ENCODE assay signal across 20 cellular contexts in the genomic region with DNA sequence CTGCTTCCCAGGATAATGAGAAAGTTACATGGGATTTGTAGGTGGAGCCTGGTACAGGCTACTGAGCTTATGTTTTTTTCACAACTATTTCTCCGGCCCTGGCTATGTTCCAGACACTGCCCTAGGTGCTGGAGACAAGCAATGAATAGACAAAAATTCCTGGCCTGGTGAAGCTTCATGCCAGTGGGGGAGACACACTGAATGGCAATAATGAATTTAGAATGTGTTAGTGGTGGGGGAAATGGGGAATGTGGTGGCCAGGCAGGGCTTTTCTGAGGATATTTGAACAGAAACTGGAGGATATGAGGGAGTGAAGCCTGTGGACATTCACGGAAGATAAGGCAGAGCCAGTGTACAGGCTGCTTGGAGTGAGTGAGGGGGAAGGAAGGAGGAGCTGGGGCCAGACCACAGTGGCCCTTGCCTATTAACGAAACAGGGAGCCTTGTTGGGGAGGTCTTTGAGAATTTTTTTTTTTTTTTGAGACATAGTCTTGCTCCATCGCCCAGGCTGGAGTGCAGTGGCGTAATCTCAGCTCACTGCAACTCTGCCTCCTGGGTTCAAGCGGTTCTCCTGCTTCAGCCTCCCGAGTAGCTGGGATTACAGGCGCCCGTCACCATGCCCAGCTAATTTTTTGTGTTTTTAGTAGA. TPM values are rescaled to one million over a fixed set of nuclear protein-coding genes. Genes with fewer than 3 reads are reported as not detected.
A peak's percentile ranks its signal among the peaks of the same experiment; 100 is the strongest.
DNase-seq lines count a peak whose midpoint lies in the region; ATAC-seq, FAIRE-seq and TF ChIP-seq lines count a peak whose summit lies in the region.
"Had no signal": no experiment of that assay in that cellular context is flagged by ENCODE, and none has a peak within 500 bp of the region (broad histone marks: within the 10 kb centered on the region; RNA-seq: fewer than 3 reads in every experiment).

No MANE protein-coding gene starts in this region.

- no peak for TF ChIP-seq EP300 in A549 (IDR thresholded peaks at IDR 0.05)

- 84% methylated on average over 9 of the region's 9 CpGs for WGBS in A549 (ENCODE audit: missing lambda C conversion rate)
- 88 to 100% methylated on average over 2 to 7 of the region's 9 CpGs for WGBS in endodermal cell (ENCODE audit: insufficient coverage in 1 of 2, insufficient read length in 1 of 2), 2 experiments

- H3K27ac Mint-ChIP-seq in HFFc6: no peak overlapping the region
- no peak overlapping the region for H3K27ac Mint-ChIP-seq in endodermal cell
- H3K27ac Mint-ChIP-seq in immature natural killer cell: no peak overlapping the region
- H3K27ac Mint-ChIP-seq: activated naive CD4-positive, alpha-beta T cell treated with anti-CD3 and anti-CD28 coated beads, Interleukin-2, amount 10 ng/mL, durations not matched to agents 7 days and 5 days; effector memory CD8-positive, alpha-beta T cell; naive thymus-derived CD4-positive, alpha-beta T cell; progenitor cell of endocrine pancreas; stimulated activated naive CD8-positive, alpha-beta T cell treated with anti-CD3 and anti-CD28 coated beads, Interleukin-15, amount 100 ng/mL, for 72 hours had no signal

- peaks cover 34% of the 10 kb centered on the region for H3K4me1 Mint-ChIP-seq in HFFc6 (ENCODE audit: low read depth)
- peaks cover 18% of the 10 kb centered on the region for H3K4me1 Mint-ChIP-seq in endodermal cell
- H3K4me1 Mint-ChIP-seq in immature natural killer cell: peaks cover 0 to 23% of the 10 kb centered on the region in 2 donors

- H3K36me3 ChIP-seq in endodermal cell (ENCODE audit: control insufficient read depth, insufficient read depth, low read length): no peaks in the 10 kb centered on the region

- H3K36me3 Mint-ChIP-seq in HFFc6 (ENCODE audit: low read depth): no peaks in the 10 kb centered on the region
- H3K36me3 Mint-ChIP-seq in endodermal cell (ENCODE audit: low read depth): no peaks in the 10 kb centered on the region
- no peaks in the 10 kb centered on the region for H3K36me3 Mint-ChIP-seq in immature natural killer cell
- H3K36me3 Mint-ChIP-seq: activated naive CD4-positive, alpha-beta T cell treated with anti-CD3 and anti-CD28 coated beads, Interleukin-2, amount 10 ng/mL, durations not matched to agents 7 days and 5 days; naive thymus-derived CD4-positive, alpha-beta T cell had no signal

- H3K4me1 ChIP-seq in A549 (peaks cover 91% of the 10 kb centered on the region), endodermal cell (ENCODE audit: control insufficient read depth, insufficient read depth, low read length) (peaks cover 5% of the 10 kb centered on the region)

- H3K27ac ChIP-seq in A549: peak overlapping the region; percentile 84 to 86
- H3K27ac ChIP-seq in endodermal cell (ENCODE audit: low read depth, low read length): peak overlapping the region; percentile 49

- TF ChIP-seq POLR2A in A549 (IDR thresholded peaks at IDR 0.05; ENCODE audit: low read length): no peak

- no peaks in the 10 kb centered on the region; the same call in 1 of the 2 replicates for H3K27me3 Mint-ChIP-seq in HFFc6 (ENCODE audit: insufficient read depth)
- no peaks in the 10 kb centered on the region for H3K27me3 Mint-ChIP-seq in endodermal cell (ENCODE audit: insufficient read depth)
- H3K27me3 Mint-ChIP-seq in immature natural killer cell (ENCODE audit: low read depth in 3 of 3): peaks cover 3 to 15% (median 4%) of the 10 kb centered on the region in 3 donors
- H3K27me3 Mint-ChIP-seq: effector memory CD8-positive, alpha-beta T cell; naive thymus-derived CD4-positive, alpha-beta T cell; stimulated activated naive CD8-positive, alpha-beta T cell treated with anti-CD3 and anti-CD28 coated beads, Interleukin-15, amount 100 ng/mL, for 72 hours had no signal

- peak in 1 of 2 experiments; percentile 49 for DNase-seq in A549 (ENCODE audit: low read depth in 1 of 2, low spot score in 1 of 2)
- peak; percentile 24 for DNase-seq in HFFc6
- DNase-seq in RPMI7951 (ENCODE audit: low read depth): peak; percentile 49
- no peak for DNase-seq in endodermal cell
- no peak for DNase-seq in COLO668 (lab: John Stamatoyannopoulos, UW; ENCODE audit: unreplicated experiment)
- DNase-seq in immature natural killer cell: no peak
- DNase-seq: activated CD4-positive, alpha-beta T cell treated with anti-CD3 and anti-CD28 coated beads for 4 hours; activated naive CD4-positive, alpha-beta T cell treated with anti-CD3 and anti-CD28 coated beads, Interleukin-2, amount 10 ng/mL, durations not matched to agents 7 days and 5 days; effector memory CD8-positive, alpha-beta T cell; naive thymus-derived CD4-positive, alpha-beta T cell; NCI-H1930; NCI-H510A treated with DMSO at 0.1 percent for 48 hours; stimulated activated naive CD8-positive, alpha-beta T cell treated with anti-CD3 and anti-CD28 coated beads, Interleukin-15, amount 100 ng/mL, for 72 hours; T-helper 2 cell had no signal

- no peak for FAIRE-seq in A549 (lab: Jason Lieb, UNC)
- FAIRE-seq: bronchial epithelial cell, GM18507 had no signal

- POLR2A ChIA-PET in A549 (lab: Yijun Ruan, JAX): interaction anchor here (1.7 kb wide), 1 partner anchor 8 kb away, joined by 5 read pairs; no protein-coding TSS in a partner anchor

- H3K9me3 Mint-ChIP-seq in HFFc6: no peaks in the 10 kb centered on the region
- no peaks in the 10 kb centered on the region for H3K9me3 Mint-ChIP-seq in endodermal cell
- H3K9me3 Mint-ChIP-seq in immature natural killer cell: peaks cover 0 to 2% (median 0%) of the 10 kb centered on the region in 6 donors
- H3K9me3 Mint-ChIP-seq: activated naive CD4-positive, alpha-beta T cell treated with anti-CD3 and anti-CD28 coated beads, Interleukin-2, amount 10 ng/mL, durations not matched to agents 7 days and 5 days; effector memory CD8-positive, alpha-beta T cell; naive thymus-derived CD4-positive, alpha-beta T cell; stimulated activated naive CD8-positive, alpha-beta T cell treated with anti-CD3 and anti-CD28 coated beads, Interleukin-15, amount 100 ng/mL, for 72 hours had no signal

- CTCF ChIA-PET in A549 (lab: Yijun Ruan, JAX): interaction anchor here (0.6 to 14.7 kb wide), 9 partner anchors 7 to 193 kb away, joined by 3 to 145 read pairs (median 5); partner anchors contain the start of genes FOXS1 and PDRG1

- no peak overlapping the region for H3K9ac ChIP-seq in endodermal cell (ENCODE audit: extremely low read depth, low read length, poor library complexity, severe bottlenecking)

- no peak for TF ChIP-seq RAD21 in A549 (conservative IDR thresholded peaks at IDR 0.05 in 1 of 2, IDR thresholded peaks at IDR 0.05 in 1 of 2)

- H3K9me3 ChIP-seq in A549 (no peaks in the 10 kb centered on the region), endodermal cell (ENCODE audit: control insufficient read depth, low read length) (no peaks in the 10 kb centered on the region)

- H3K27me3 ChIP-seq in endodermal cell (ENCODE audit: control insufficient read depth, insufficient read depth, low read length, poor library complexity, severe bottlenecking): no peaks in the 10 kb centered on the region

- H3K4me3 ChIP-seq in A549 (no peak overlapping the region), endodermal cell (ENCODE audit: low read length) (no peak overlapping the region)

- TF ChIP-seq CTCF in A549 (IDR thresholded peaks at IDR 0.05): no peak
- TF ChIP-seq CTCF in HFFc6 (IDR thresholded peaks at IDR 0.05): no peak
- no peak for TF ChIP-seq CTCF in endodermal cell (conservative IDR thresholded peaks at IDR 0.05)

- ATAC-seq in A549: no peak
- no peak for ATAC-seq in HG03159 (IDR thresholded peaks at IDR 0.05; ENCODE audit: unreplicated experiment)
- no peak for ATAC-seq in HG03457 (IDR thresholded peaks at IDR 0.05; ENCODE audit: unreplicated experiment)
- ATAC-seq: effector memory CD8-positive, alpha-beta T cell; naive thymus-derived CD4-positive, alpha-beta T cell; stimulated activated naive CD8-positive, alpha-beta T cell treated with anti-CD3 and anti-CD28 coated beads, Interleukin-15, amount 100 ng/mL, for 72 hours had no signal

- H3K4me3 Mint-ChIP-seq in HFFc6 (no peak overlapping the region), endodermal cell (no peak overlapping the region), immature natural killer cell (no peak overlapping the region)
- H3K4me3 Mint-ChIP-seq: activated naive CD4-positive, alpha-beta T cell treated with anti-CD3 and anti-CD28 coated beads, Interleukin-2, amount 10 ng/mL, durations not matched to agents 7 days and 5 days; effector memory CD8-positive, alpha-beta T cell; naive thymus-derived CD4-positive, alpha-beta T cell; stimulated activated naive CD8-positive, alpha-beta T cell treated with anti-CD3 and anti-CD28 coated beads, Interleukin-15, amount 100 ng/mL, for 72 hours had no signal

- H3K4me2 ChIP-seq in A549: peak overlapping the region; percentile 66

RNA-seq across cellular contexts. Expression of gene FOXS1, which starts 6.6 kb away (rescaled TPM):
- polyA plus RNA-seq in A549 (2011; rRNA removed) (1.0 and 1.5 TPM in 2 replicates), A549 (2017; fragmentation: RNase III; extraction: RNeasy Plus Mini Kit Qiagen cat#74134 plus additional on column Dnase treatment) (1.9 to 3.7 TPM (median 3.4 TPM) in 3 replicates), immature natural killer cell (not detected)
- polyA plus RNA-seq in A549 (2012; cell fraction: cytosol; rRNA removed): 1.5 and 3.0 TPM in 2 replicates
- polyA plus RNA-seq in A549 (2012; cell fraction: nucleus; rRNA removed): 3.0 and 4.0 TPM in 2 replicates
- 0.83 and 1.8 TPM in 2 replicates for polyA minus RNA-seq in A549 (2011; rRNA and poly(A)+ RNA removed)
- total RNA-seq in HFFc6 (2021; fragmentation: NEBNext Ultra II Directional; extraction: Animal tissue kit (Norgen Biotek cat#: 25700)): not detected
- total RNA-seq in RPMI7951 (2014; rRNA removed; shearing (Covaris generic)): 0.24 and 0.39 TPM in 2 replicates
- not detected for total RNA-seq in endodermal cell
- polyA plus RNA-seq in endodermal cell (2013, experiment 1 of 2): 2.3 TPM
- 3.3 TPM for polyA plus RNA-seq in endodermal cell (2013, experiment 2 of 2)
- total RNA-seq: bronchial epithelial cell; naive thymus-derived CD4-positive, alpha-beta T cell; progenitor cell of endocrine pancreas had no signal
- polyA plus RNA-seq: naive thymus-derived CD4-positive, alpha-beta T cell had no signal

RNA-seq across cellular contexts. Expression of gene MYLK2, which starts 19.6 kb away (rescaled TPM):
- polyA plus RNA-seq in A549 (2011; rRNA removed) (0.09 and 0.20 TPM in 2 replicates), A549 (2017; fragmentation: RNase III; extraction: RNeasy Plus Mini Kit Qiagen cat#74134 plus additional on column Dnase treatment) (0.36 to 0.63 TPM (median 0.51 TPM) in 3 replicates), immature natural killer cell (not detected)
- polyA plus RNA-seq in A549 (2012; cell fraction: cytosol; rRNA removed): 0.53 and 0.70 TPM in 2 replicates
- polyA plus RNA-seq in A549 (2012; cell fraction: nucleus; rRNA removed): 3.9 and 4.1 TPM in 2 replicates
- 0.21 and 0.34 TPM in 2 replicates for polyA minus RNA-seq in A549 (2011; rRNA and poly(A)+ RNA removed)
- under 1 TPM; 0.07 to 0.30 (median 0.16) TPM for total RNA-seq in HFFc6 (2021; fragmentation: NEBNext Ultra II Directional; extraction: Animal tissue kit (Norgen Biotek cat#: 25700))
- 0.36 and 0.59 TPM in 2 replicates for total RNA-seq in RPMI7951 (2014; rRNA removed; shearing (Covaris generic))
- under 1 TPM; 0.20 to 0.29 TPM for total RNA-seq in endodermal cell
- polyA plus RNA-seq in endodermal cell (2013, experiment 1 of 2): 0.39 TPM
- polyA plus RNA-seq in endodermal cell (2013, experiment 2 of 2): 0.37 TPM
- total RNA-seq: bronchial epithelial cell had no signal
- polyA plus RNA-seq: naive thymus-derived CD4-positive, alpha-beta T cell; urinary bladder had no signal

RNA-seq across cellular contexts. Expression of gene DUSP15, which starts 31.6 kb away (rescaled TPM):
- polyA plus RNA-seq in A549 (2011; rRNA removed) (0.46 and 0.53 TPM in 2 replicates), A549 (2017; fragmentation: RNase III; extraction: RNeasy Plus Mini Kit Qiagen cat#74134 plus additional on column Dnase treatment) (0.70 to 1.3 TPM (median 0.96 TPM) in 3 replicates), immature natural killer cell (not detected)
- polyA plus RNA-seq in A549 (2012; cell fraction: cytosol; rRNA removed): 0.53 and 1.1 TPM in 2 replicates
- polyA plus RNA-seq in A549 (2012; cell fraction: nucleus; rRNA removed): 0.76 and 1.00 TPM in 2 replicates
- polyA minus RNA-seq in A549 (2011; rRNA and poly(A)+ RNA removed): 0.29 TPM in 1 of 2 replicates, not detected in the other
- not detected for total RNA-seq in HFFc6 (2021; fragmentation: NEBNext Ultra II Directional; extraction: Animal tissue kit (Norgen Biotek cat#: 25700))
- total RNA-seq in RPMI7951 (2014; rRNA removed; shearing (Covaris generic)): not detected in 2 replicates
- 1 to 10 TPM; 3.8 to 7.2 TPM for total RNA-seq in endodermal cell
- polyA plus RNA-seq in endodermal cell (2013, experiment 1 of 2): 7.3 TPM
- 7.6 TPM for polyA plus RNA-seq in endodermal cell (2013, experiment 2 of 2)
- total RNA-seq: bronchial epithelial cell; naive thymus-derived CD4-positive, alpha-beta T cell had no signal
- polyA plus RNA-seq: naive thymus-derived CD4-positive, alpha-beta T cell had no signal

RNA-seq across cellular contexts. Expression of gene TTLL9, which starts 31.7 kb away (rescaled TPM):
- polyA plus RNA-seq in A549 (2011; rRNA removed): 0.06 and 0.08 TPM in 2 replicates
- polyA plus RNA-seq in A549 (2012; cell fraction: cytosol; rRNA removed): 0.04 TPM in 2 replicates
- 0.02 and 0.16 TPM in 2 replicates for polyA plus RNA-seq in A549 (2012; cell fraction: nucleus; rRNA removed)
- 0.04 to 0.24 TPM (median 0.15 TPM) in 3 replicates for polyA plus RNA-seq in A549 (2017; fragmentation: RNase III; extraction: RNeasy Plus Mini Kit Qiagen cat#74134 plus additional on column Dnase treatment)
- polyA minus RNA-seq in A549 (2011; rRNA and poly(A)+ RNA removed): 0.12 and 0.63 TPM in 2 replicates
- total RNA-seq in HFFc6 (2021; fragmentation: NEBNext Ultra II Directional; extraction: Animal tissue kit (Norgen Biotek cat#: 25700)): not detected
- total RNA-seq in RPMI7951 (2014; rRNA removed; shearing (Covaris generic)): not detected in 2 replicates
- total RNA-seq in endodermal cell: under 1 TPM; 0.29 to 0.51 TPM
- 1.00 TPM for polyA plus RNA-seq in endodermal cell (2013, experiment 1 of 2)
- 1.2 TPM for polyA plus RNA-seq in endodermal cell (2013, experiment 2 of 2)
- polyA plus RNA-seq in immature natural killer cell: under 1 TPM in 1 of 3 donors, not detected in 2; 0.37 TPM
- total RNA-seq: bronchial epithelial cell; naive thymus-derived CD4-positive, alpha-beta T cell had no signal
- polyA plus RNA-seq: naive thymus-derived CD4-positive, alpha-beta T cell had no signal

Comparison
In these comparisons a context has a peak if more than half of its experiments do, and no peak if none do; other contexts are left out.
1. DNase-seq: peak in HFFc6 (single experiment) and RPMI7951 (single experiment); none in endodermal cell (single experiment), COLO668 (single experiment) and immature natural killer cell (0 of 3).